Comparison of ENCODE assay signal across 12 cellular contexts in genomic region chr14:99287269-99287942, GRCh38. TPM values are rescaled to one million over a fixed set of nuclear protein-coding genes. Genes with fewer than 3 reads are reported as not detected.
A peak's percentile ranks its signal among the peaks of the same experiment; 100 is the strongest.
DNase-seq lines count a peak whose midpoint lies in the region; ATAC-seq and TF ChIP-seq lines count a peak whose summit lies in the region.
"Had no signal": no experiment of that assay in that cellular context is flagged by ENCODE, and none has a peak within 500 bp of the region (broad histone marks: within the 10 kb centered on the region; RNA-seq: fewer than 3 reads in every experiment).

No MANE protein-coding gene starts in this region.

- no peaks in the 10 kb centered on the region for H3K9me3 Mint-ChIP-seq in central memory CD8-positive, alpha-beta T cell
- no peaks in the 10 kb centered on the region for H3K9me3 Mint-ChIP-seq in osteocyte (ENCODE audit: unreplicated experiment)

- H3K36me3 Mint-ChIP-seq in central memory CD8-positive, alpha-beta T cell (ENCODE audit: insufficient read depth) = peaks cover 12% of the 10 kb centered on the region
- no peaks in the 10 kb centered on the region for H3K36me3 Mint-ChIP-seq in osteocyte (ENCODE audit: unreplicated experiment)

- H3K4me3 Mint-ChIP-seq in central memory CD8-positive, alpha-beta T cell = peak overlapping the region; percentile 76
- no peak overlapping the region for H3K4me3 Mint-ChIP-seq in osteocyte (ENCODE audit: unreplicated experiment)

- DNase-seq in central memory CD8-positive, alpha-beta T cell (ENCODE audit: low spot score in 2 of 2) = no peak
- DNase-seq in amniotic stem cell (lab: John Stamatoyannopoulos, UW) (no peak), HuH-7 (ENCODE audit: low spot score) (no peak), osteocyte (ENCODE audit: extremely low spot score, unreplicated experiment) (no peak), lower leg skin (ENCODE audit: low spot score in 2 of 2) (no peak)
- DNase-seq: central memory CD4-positive, alpha-beta T cell; heart right ventricle; NCI-H1048; ovary had no signal

- WGBS in lower leg skin, 2 donors = 72 to 78% methylated on average over 13 of the region's 13 CpGs

- intact Hi-C loops in lower leg skin (cut with DNase I; ENCODE audit: low total_unique reads) = no loop called here

- peak; percentile 78 for ATAC-seq in GM18858 (IDR thresholded peaks at IDR 0.05; ENCODE audit: unreplicated experiment)
- ATAC-seq in GM21619 (IDR thresholded peaks at IDR 0.05; ENCODE audit: unreplicated experiment) = peak; percentile 85
- peak; percentile 73 for ATAC-seq in HG03521 (IDR thresholded peaks at IDR 0.05; ENCODE audit: unreplicated experiment)
- ATAC-seq in central memory CD8-positive, alpha-beta T cell (replicated peaks; ENCODE audit: extremely low read depth, poor library complexity, severe bottlenecking) = peak; percentile 80

- no peak overlapping the region for H3K4me3 ChIP-seq in lower leg skin (ENCODE audit: low read depth, poor library complexity, severe bottlenecking)
- H3K4me3 ChIP-seq: ovary had no signal

- H3K27ac Mint-ChIP-seq in central memory CD8-positive, alpha-beta T cell (ENCODE audit: low read depth) = peak overlapping the region; percentile 94
- H3K27ac Mint-ChIP-seq in osteocyte (ENCODE audit: unreplicated experiment) = no peak overlapping the region

- peaks cover 41% of the 10 kb centered on the region for H3K4me1 Mint-ChIP-seq in central memory CD8-positive, alpha-beta T cell
- no peaks in the 10 kb centered on the region for H3K4me1 Mint-ChIP-seq in osteocyte (ENCODE audit: unreplicated experiment)

- no peaks in the 10 kb centered on the region for H3K27me3 Mint-ChIP-seq in central memory CD8-positive, alpha-beta T cell
- peaks cover 14% of the 10 kb centered on the region for H3K27me3 Mint-ChIP-seq in osteocyte (ENCODE audit: unreplicated experiment)

- no peak for TF ChIP-seq POLR2A in lower leg skin (IDR thresholded peaks at IDR 0.05)

- no peak for TF ChIP-seq CTCF in osteocyte (IDR thresholded peaks at IDR 0.05)
- no peak for TF ChIP-seq CTCF in lower leg skin (IDR thresholded peaks at IDR 0.05)

RNA-seq across cellular contexts. Expression of gene BCL11B, which starts 15.4 kb away (rescaled TPM):
- 0.16 and 0.18 TPM in 2 replicates for total RNA-seq in osteocyte
- 10 to 100 TPM; 39.1 to 74.3 (median 51.7) TPM for total RNA-seq in lower leg skin

Comparison
In these comparisons a context has a peak if more than half of its experiments do, and no peak if none do; other contexts are left out.
1. RNA of gene BCL11B, which starts 15.4 kb away (total RNA-seq): 39.1 to 74.3 TPM in lower leg skin; 0.16 to 0.18 TPM in osteocyte; every median in the first group is over 10 times any median in the second.
2. Peak in every context shown above with its lines, with median percentiles within 50 percentile points of each other: ATAC-seq.